17 cellular contexts compared by ENCODE assay signal in genomic region chr15:80585544-80586018, GRCh38.
DNase-seq lines count a peak whose midpoint lies in the region; ATAC-seq and TF ChIP-seq lines count a peak whose summit lies in the region.
"Had no signal": no experiment of that assay in that cellular context is flagged by ENCODE, and none has a peak within 500 bp of the region (broad histone marks: within the 10 kb centered on the region; RNA-seq: fewer than 3 reads in every experiment).

No MANE protein-coding gene starts in this region.

- H3K9me2 ChIP-seq in OCI-LY7 (ENCODE audit: insufficient read depth, low read length) = no peaks in the 10 kb centered on the region

- ATAC-seq in foreskin keratinocyte = peak; percentile 67

- H3K79me2 ChIP-seq in OCI-LY7 (ENCODE audit: insufficient read depth, low read depth, low read length) = no peaks in the 10 kb centered on the region

- H3K4me3 Mint-ChIP-seq in endothelial cell (ENCODE audit: unreplicated experiment) = no peak overlapping the region
- no peak overlapping the region for H3K4me3 Mint-ChIP-seq in Caco-2 (ENCODE audit: unreplicated experiment)
- H3K4me3 Mint-ChIP-seq: CD14-positive monocyte, memory B cell had no signal

- no peaks in the 10 kb centered on the region for H3K27me3 ChIP-seq in foreskin keratinocyte
- no peaks in the 10 kb centered on the region for H3K27me3 ChIP-seq in Caco-2 (replicated peaks; ENCODE audit: control insufficient read depth, insufficient read depth, low read length)
- H3K27me3 ChIP-seq: ascending aorta had no signal

- H3K36me3 ChIP-seq in OCI-LY7 (ENCODE audit: insufficient read depth, low read length) (no peaks in the 10 kb centered on the region), Caco-2 (ENCODE audit: control insufficient read depth, insufficient read depth, low read length) (no peaks in the 10 kb centered on the region)
- H3K36me3 ChIP-seq: ascending aorta had no signal

- H3K9me3 ChIP-seq in OCI-LY7 (ENCODE audit: low read length) (no peaks in the 10 kb centered on the region), Caco-2 (no peaks in the 10 kb centered on the region)
- H3K9me3 ChIP-seq: ascending aorta had no signal

- no peaks in the 10 kb centered on the region for H3K4me1 Mint-ChIP-seq in endothelial cell (ENCODE audit: unreplicated experiment)
- peaks cover 28% of the 10 kb centered on the region for H3K4me1 Mint-ChIP-seq in Caco-2 (ENCODE audit: low read depth, unreplicated experiment)
- H3K4me1 Mint-ChIP-seq: CD14-positive monocyte, memory B cell had no signal

- no peak overlapping the region for H3K27ac ChIP-seq in OCI-LY7 (ENCODE audit: low read depth, low read length, poor library complexity, severe bottlenecking)
- H3K27ac ChIP-seq in foreskin keratinocyte = peak overlapping the region; percentile 97
- H3K27ac ChIP-seq: ascending aorta, skin epidermis had no signal

- no peak overlapping the region for H2AFZ ChIP-seq in OCI-LY7 (ENCODE audit: low read length)

- DNase-seq in DMS153 (lab: John Stamatoyannopoulos, UW) (peak; percentile 56), ELF-1 (ENCODE audit: low read depth, low spot score) (peak; percentile 8), OCI-LY7 (ENCODE audit: low spot score) (no peak), foreskin keratinocyte (peak; percentile 77 to 85), COLO668 (lab: John Stamatoyannopoulos, UW; ENCODE audit: unreplicated experiment) (no peak), endothelial cell (ENCODE audit: low spot score) (no peak), Caco-2 (no peak)
- no peak for DNase-seq in stimulated activated CD4-positive, alpha-beta T cell treated with anti-CD3 and anti-CD28 coated beads, Interleukin-1b, Interleukin-23, amount 100 ng/mL, for 48 hours
- DNase-seq: activated CD4-positive, CD25-positive, alpha-beta regulatory T cell treated with anti-CD3 and anti-CD28 coated beads, Interleukin-2, amount 50 U/mL, for 72 hours; activated T-cell treated with anti-CD3 and anti-CD28 coated beads, Interleukin-2, amount 50 U/mL, for 48 hours; GF-D8; NCI-H1092; SW 1271 had no signal

- H3K9me3 Mint-ChIP-seq in endothelial cell (ENCODE audit: unreplicated experiment) (no peaks in the 10 kb centered on the region), Caco-2 (ENCODE audit: unreplicated experiment) (no peaks in the 10 kb centered on the region)
- H3K9me3 Mint-ChIP-seq: memory B cell had no signal

- H3K27ac Mint-ChIP-seq in endothelial cell (ENCODE audit: unreplicated experiment) (no peak overlapping the region), Caco-2 (ENCODE audit: unreplicated experiment) (no peak overlapping the region)
- H3K27ac Mint-ChIP-seq: memory B cell had no signal

- intact Hi-C loops in OCI-LY7 (cut with micrococcal nuclease; ENCODE audit: unreplicated experiment) = no loop called here
- intact Hi-C loops in Caco-2 (cut with micrococcal nuclease; ENCODE audit: unreplicated experiment) = loop anchor here (2.0 kb wide), 1 partner anchor 19 kb away; no protein-coding TSS in a partner anchor

- no peak overlapping the region for H3K4me2 ChIP-seq in OCI-LY7 (ENCODE audit: low read length)

- BruUV-seq in OCI-LY7 (replicated peaks; lab: Mats Ljungman, UMichigan) (no TSS peak), Caco-2 (replicated peaks; lab: Mats Ljungman, UMichigan) (no TSS peak)

- CTCF ChIA-PET in OCI-LY7 (lab: Charles Lee; ENCODE audit: unreplicated experiment) = no interaction called here
- CTCF ChIA-PET in Caco-2 (lab: Charles Lee) = no interaction called here

- H3K4me3 ChIP-seq in OCI-LY7 (ENCODE audit: low read depth, low read length, poor library complexity, severe bottlenecking) (no peak overlapping the region), Caco-2 (ENCODE audit: low read depth, low read length) (no peak overlapping the region)
- H3K4me3 ChIP-seq: ascending aorta, skin epidermis had no signal

- POLR2A ChIA-PET in OCI-LY7 (lab: Charles Lee) = no interaction called here
- POLR2A ChIA-PET in Caco-2 (lab: Charles Lee) = no interaction called here

- H3K27me3 Mint-ChIP-seq in endothelial cell (ENCODE audit: unreplicated experiment) (peaks cover 4% of the 10 kb centered on the region), Caco-2 (ENCODE audit: insufficient read depth, unreplicated experiment) (no peaks in the 10 kb centered on the region)

- H3K4me1 ChIP-seq in OCI-LY7 (ENCODE audit: insufficient read depth, low read length, poor library complexity, severe bottlenecking) (no peaks in the 10 kb centered on the region), foreskin keratinocyte (peaks cover 55% of the 10 kb centered on the region), Caco-2 (peaks cover 6% of the 10 kb centered on the region)
- H3K4me1 ChIP-seq: ascending aorta had no signal

- no peaks in the 10 kb centered on the region for H3K36me3 Mint-ChIP-seq in endothelial cell (ENCODE audit: low read depth, unreplicated experiment)
- no peaks in the 10 kb centered on the region for H3K36me3 Mint-ChIP-seq in Caco-2 (ENCODE audit: insufficient read depth, unreplicated experiment)
- H3K36me3 Mint-ChIP-seq: CD14-positive monocyte, memory B cell had no signal

- 0 out of 2 replicates have a peak, but pooled peaks have one; percentile 25 for TF ChIP-seq CTCF in OCI-LY7 (conservative IDR thresholded peaks at IDR 0.05; ENCODE audit: low read length)
- TF ChIP-seq CTCF in foreskin keratinocyte (conservative IDR thresholded peaks at IDR 0.05) = peak; percentile 81
- no peak for TF ChIP-seq CTCF in endothelial cell (IDR thresholded peaks at IDR 0.05; ENCODE audit: unreplicated experiment)
- TF ChIP-seq CTCF in Caco-2 (IDR thresholded peaks at IDR 0.05; ENCODE audit: insufficient read depth in 1 of 2, low read depth in 1 of 2, low read length in 1 of 2, severe bottlenecking in 1 of 2, unreplicated experiment in 1 of 2) = no peak

- no peaks in the 10 kb centered on the region for H4K20me1 ChIP-seq in OCI-LY7 (ENCODE audit: insufficient read depth, low read length)

Comparison
In these comparisons a context has a peak if more than half of its experiments do, and no peak if none do; other contexts are left out.
1. DNase-seq: peak in DMS153 (single experiment), ELF-1 (single experiment) and foreskin keratinocyte (2 of 2); none in OCI-LY7 (single experiment), COLO668 (single experiment), endothelial cell (single experiment), stimulated activated CD4-positive, alpha-beta T cell treated with anti-CD3 and anti-CD28 coated beads, Interleukin-1b, Interleukin-23, amount 100 ng/mL, for 48 hours (single experiment) and Caco-2 (0 of 2).
2. CTCF ChIP-seq: peak in OCI-LY7 (single experiment) and foreskin keratinocyte (single experiment); none in endothelial cell (single experiment) and Caco-2 (0 of 2).